In genomic region chr11:60913793-60914619, GRCh38 we compare ENCODE assay signal across 1 cellular context.
A peak's percentile ranks its signal among the peaks of the same experiment; 100 is the strongest.
TF ChIP-seq lines count a peak whose summit lies in the region.

Gene TMEM109 (plus strand): TSS chr11:60914158. CDS start chr11:60919694, 5,536 bp downstream.

TF ChIP-seq in HEK293, 187 proteins besides CTCF, POLR2A, EP300 and RAD21 (continued from another document and continues in another):
- TF ChIP-seq ZBTB11 (tag by site-specific recombination; conservative IDR thresholded peaks at IDR 0.05; ENCODE audit: low read depth) (peak; percentile 70; the same call in 1 of the 2 replicates), ZNF138 (tag by site-specific recombination; IDR thresholded peaks at IDR 0.05; ENCODE audit: borderline replicate concordance) (no peak), ZNF488 (tag by site-specific recombination; IDR thresholded peaks at IDR 0.05) (no peak), SP7 (tag by site-specific recombination; IDR thresholded peaks at IDR 0.05) (peak; percentile 20; the same call in 1 of the 2 replicates), ZNF341 (tag by site-specific recombination; IDR thresholded peaks at IDR 0.05; ENCODE audit: low read depth) (no peak), ZNF350 (tag by site-specific recombination; IDR thresholded peaks at IDR 0.05) (no peak), ZNF10 (tag by site-specific recombination; IDR thresholded peaks at IDR 0.05) (no peak; the same call in 1 of the 2 replicates), ZNF174 (tag by site-specific recombination; IDR thresholded peaks at IDR 0.05) (no peak), ZNF146 (tag by site-specific recombination; IDR thresholded peaks at IDR 0.05) (no peak), ZNF660 (tag by site-specific recombination; IDR thresholded peaks at IDR 0.05) (no peak), ZNF311 (tag by site-specific recombination; IDR thresholded peaks at IDR 0.05; ENCODE audit: borderline replicate concordance) (no peak), ZNF791 (tag by site-specific recombination; IDR thresholded peaks at IDR 0.05) (no peak), ZNF501 (tag by site-specific recombination; IDR thresholded peaks at IDR 0.05) (peak; percentile 52; the same call in 1 of the 2 replicates), BCL11A (tag by site-specific recombination; IDR thresholded peaks at IDR 0.05; ENCODE audit: low read depth) (no peak), ZBTB26 (tag by site-specific recombination; optimal IDR thresholded peaks at IDR 0.05) (peak; percentile 83), ZBTB6 (tag by site-specific recombination; IDR thresholded peaks at IDR 0.05) (peak; percentile 18; the same call in 1 of the 2 replicates), ZNF623 (tag by site-specific recombination; IDR thresholded peaks at IDR 0.05) (no peak), ZNF624 (tag by site-specific recombination; IDR thresholded peaks at IDR 0.05) (no peak), OVOL3 (tag by site-specific recombination; IDR thresholded peaks at IDR 0.05) (no peak), ZNF394 (tag by site-specific recombination; IDR thresholded peaks at IDR 0.05; ENCODE audit: borderline replicate concordance) (peak; percentile 77; the same call in 1 of the 2 replicates), ZNF639 (tag by site-specific recombination; IDR thresholded peaks at IDR 0.05) (no peak), ZNF423 (tag by site-specific recombination; IDR thresholded peaks at IDR 0.05) (peak; percentile 19; the same call in 1 of the 2 replicates), ZFP3 (tag by site-specific recombination; IDR thresholded peaks at IDR 0.05; ENCODE audit: low read depth) (no peak), ZNF266 (tag by site-specific recombination; IDR thresholded peaks at IDR 0.05; ENCODE audit: low read depth) (no peak), ZEB2 (tag by site-specific recombination; IDR thresholded peaks at IDR 0.05) (peak; percentile 51; the same call in 1 of the 2 replicates), ZSCAN18 (tag by site-specific recombination; IDR thresholded peaks at IDR 0.05) (no peak), ZXDB (tag by site-specific recombination; IDR thresholded peaks at IDR 0.05) (peak; percentile 60; the same call in 1 of the 2 replicates), ZSCAN23 (tag by site-specific recombination; IDR thresholded peaks at IDR 0.05) (no peak), ZNF548 (tag by site-specific recombination; IDR thresholded peaks at IDR 0.05) (no peak), ZNF112 (tag by site-specific recombination; IDR thresholded peaks at IDR 0.05) (no peak), ZNF274 (IDR thresholded peaks at IDR 0.05; ENCODE audit: low read length) (no peak), ZNF274 (tag by site-specific recombination; IDR thresholded peaks at IDR 0.05; ENCODE audit: borderline replicate concordance) (no peak), ZNF704 (tag by site-specific recombination; IDR thresholded peaks at IDR 0.05) (no peak), ZBTB8A (tag by site-specific recombination; IDR thresholded peaks at IDR 0.05) (no peak), ZNF335 (tag by site-specific recombination; conservative IDR thresholded peaks at IDR 0.05) (peak; percentile 91), ZNF324 (tag by site-specific recombination; IDR thresholded peaks at IDR 0.05) (no peak; the same call in 1 of the 2 replicates), ZNF140 (tag by site-specific recombination; IDR thresholded peaks at IDR 0.05) (no peak), ZNF449 (tag by site-specific recombination; IDR thresholded peaks at IDR 0.05) (no peak), HOXC10 (CRISPR knock-in tag; IDR thresholded peaks at IDR 0.05) (no peak), BCL11B (tag by site-specific recombination; IDR thresholded peaks at IDR 0.05; ENCODE audit: low read depth) (no peak), ZNF530 (tag by site-specific recombination; IDR thresholded peaks at IDR 0.05; ENCODE audit: low read depth) (no peak), ZNF629 (tag by site-specific recombination; IDR thresholded peaks at IDR 0.05) (0 out of 2 replicates have a peak, but pooled peaks have one; percentile 48), GFI1B (tag by site-specific recombination; IDR thresholded peaks at IDR 0.05) (no peak), KLF9 (tag by site-specific recombination; IDR thresholded peaks at IDR 0.05; ENCODE audit: low read depth) (no peak)
- TF ChIP-seq, protein P1, sequence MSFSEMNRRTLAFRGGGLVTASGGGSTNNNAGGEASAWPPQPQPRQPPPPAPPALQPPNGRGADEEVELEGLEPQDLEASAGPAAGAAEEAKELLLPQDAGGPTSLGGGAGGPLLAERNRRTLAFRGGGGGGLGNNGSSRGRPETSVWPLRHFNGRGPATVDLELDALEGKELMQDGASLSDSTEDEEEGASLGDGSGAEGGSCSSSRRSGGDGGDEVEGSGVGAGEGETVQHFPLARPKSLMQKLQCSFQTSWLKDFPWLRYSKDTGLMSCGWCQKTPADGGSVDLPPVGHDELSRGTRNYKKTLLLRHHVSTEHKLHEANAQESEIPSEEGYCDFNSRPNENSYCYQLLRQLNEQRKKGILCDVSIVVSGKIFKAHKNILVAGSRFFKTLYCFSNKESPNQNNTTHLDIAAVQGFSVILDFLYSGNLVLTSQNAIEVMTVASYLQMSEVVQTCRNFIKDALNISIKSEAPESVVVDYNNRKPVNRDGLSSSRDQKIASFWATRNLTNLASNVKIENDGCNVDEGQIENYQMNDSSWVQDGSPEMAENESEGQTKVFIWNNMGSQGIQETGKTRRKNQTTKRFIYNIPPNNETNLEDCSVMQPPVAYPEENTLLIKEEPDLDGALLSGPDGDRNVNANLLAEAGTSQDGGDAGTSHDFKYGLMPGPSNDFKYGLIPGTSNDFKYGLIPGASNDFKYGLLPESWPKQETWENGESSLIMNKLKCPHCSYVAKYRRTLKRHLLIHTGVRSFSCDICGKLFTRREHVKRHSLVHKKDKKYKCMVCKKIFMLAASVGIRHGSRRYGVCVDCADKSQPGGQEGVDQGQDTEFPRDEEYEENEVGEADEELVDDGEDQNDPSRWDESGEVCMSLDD (tag by site-specific recombination; IDR thresholded peaks at IDR 0.05), result peak; percentile 84
- TF ChIP-seq, protein P2, sequence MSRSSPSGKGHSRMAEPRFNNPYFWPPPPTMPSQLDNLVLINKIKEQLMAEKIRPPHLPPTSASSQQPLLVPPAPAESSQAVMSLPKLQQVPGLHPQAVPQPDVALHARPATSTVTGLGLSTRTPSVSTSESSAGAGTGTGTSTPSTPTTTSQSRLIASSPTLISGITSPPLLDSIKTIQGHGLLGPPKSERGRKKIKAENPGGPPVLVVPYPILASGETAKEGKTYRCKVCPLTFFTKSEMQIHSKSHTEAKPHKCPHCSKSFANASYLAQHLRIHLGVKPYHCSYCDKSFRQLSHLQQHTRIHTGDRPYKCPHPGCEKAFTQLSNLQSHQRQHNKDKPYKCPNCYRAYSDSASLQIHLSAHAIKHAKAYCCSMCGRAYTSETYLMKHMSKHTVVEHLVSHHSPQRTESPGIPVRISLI (tag by site-specific recombination; IDR thresholded peaks at IDR 0.05), result no peak
- TF ChIP-seq, protein P3, sequence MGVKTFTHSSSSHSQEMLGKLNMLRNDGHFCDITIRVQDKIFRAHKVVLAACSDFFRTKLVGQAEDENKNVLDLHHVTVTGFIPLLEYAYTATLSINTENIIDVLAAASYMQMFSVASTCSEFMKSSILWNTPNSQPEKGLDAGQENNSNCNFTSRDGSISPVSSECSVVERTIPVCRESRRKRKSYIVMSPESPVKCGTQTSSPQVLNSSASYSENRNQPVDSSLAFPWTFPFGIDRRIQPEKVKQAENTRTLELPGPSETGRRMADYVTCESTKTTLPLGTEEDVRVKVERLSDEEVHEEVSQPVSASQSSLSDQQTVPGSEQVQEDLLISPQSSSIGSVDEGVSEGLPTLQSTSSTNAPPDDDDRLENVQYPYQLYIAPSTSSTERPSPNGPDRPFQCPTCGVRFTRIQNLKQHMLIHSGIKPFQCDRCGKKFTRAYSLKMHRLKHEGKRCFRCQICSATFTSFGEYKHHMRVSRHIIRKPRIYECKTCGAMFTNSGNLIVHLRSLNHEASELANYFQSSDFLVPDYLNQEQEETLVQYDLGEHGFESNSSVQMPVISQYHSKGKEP (tag by site-specific recombination; IDR thresholded peaks at IDR 0.05), result no peak
